ENCODE assay signal across 9 cellular contexts in genomic region chr12:108856170-108856427, GRCh38. TPM values are rescaled to one million over a fixed set of nuclear protein-coding genes. Genes with fewer than 3 reads are reported as not detected.
DNase-seq lines count a peak whose midpoint lies in the region; ATAC-seq and TF ChIP-seq lines count a peak whose summit lies in the region.
"Had no signal": no experiment of that assay in that cellular context is flagged by ENCODE, and none has a peak within 500 bp of the region (broad histone marks: within the 10 kb centered on the region; RNA-seq: fewer than 3 reads in every experiment).

No MANE protein-coding gene starts in this region.

- no peak overlapping the region for H2AK5ac ChIP-seq in trophoblast cell (ENCODE audit: low read length)

- no peak for TF ChIP-seq EP300 in SK-N-SH (IDR thresholded peaks at IDR 0.05; ENCODE audit: borderline replicate concordance in 1 of 2, low read depth in 1 of 2, low read length in 1 of 2)

- peaks cover 0 to 29% (median 7%) of the 10 kb centered on the region in 3 donors for H3K36me3 Mint-ChIP-seq in CD8-positive, alpha-beta memory T cell

- H3K9me3 Mint-ChIP-seq in CD8-positive, alpha-beta memory T cell: no peaks in the 10 kb centered on the region

- peaks cover 32% of the 10 kb centered on the region for H3K79me1 ChIP-seq in trophoblast cell (ENCODE audit: low read length)

- POLR2A ChIA-PET in CD8-positive, alpha-beta memory T cell (lab: Charles Lee): no interaction called here
- POLR2A ChIA-PET in SK-N-SH (lab: Yijun Ruan, JAX): no interaction called here

- peaks cover 39% of the 10 kb centered on the region for H3F3A ChIP-seq in SK-N-SH (replicated peaks; ENCODE audit: insufficient read depth)

- H3K79me2 ChIP-seq in SK-N-SH (ENCODE audit: insufficient read depth) (peaks cover 60% of the 10 kb centered on the region), trophoblast cell (ENCODE audit: control insufficient read depth, insufficient read depth, low read length, poor library complexity) (peaks cover 35% of the 10 kb centered on the region)

- WGBS in SK-N-SH (ENCODE audit: low lambda C conversion rate): 39% methylated on average over 3 of the region's 6 CpGs
- WGBS in esophagus, 2 donors: 30 to 34% methylated on average over 6 of the region's 6 CpGs
- WGBS in trophoblast cell (ENCODE audit: extremely low coverage, insufficient coverage, insufficient read length): no CpG with 5 or more reads among the region's 6 CpGs

- peak overlapping the region; percentile 22 for H3K23ac ChIP-seq in trophoblast cell (ENCODE audit: low read length)

- ATAC-seq in GM21723 (IDR thresholded peaks at IDR 0.05; ENCODE audit: unreplicated experiment): no peak

- no peak for TF ChIP-seq RAD21 in SK-N-SH (IDR thresholded peaks at IDR 0.05; ENCODE audit: low read length)

- H3K4me1 ChIP-seq in CD8-positive, alpha-beta memory T cell (ENCODE audit: insufficient read depth, low read length): peaks cover 30% of the 10 kb centered on the region
- H3K4me1 ChIP-seq in SK-N-SH (ENCODE audit: control insufficient read depth in 1 of 2, insufficient read depth in 2 of 2, low read depth in 1 of 2, low read length in 1 of 2): peaks cover 24 to 30% of the 10 kb centered on the region in 2 experiments
- peaks cover 0 to 15% of the 10 kb centered on the region in 2 donors for H3K4me1 ChIP-seq in esophagus (ENCODE audit: control insufficient read depth in 2 of 2, insufficient read depth in 2 of 2, low read length in 1 of 2)
- peaks cover 23 to 34% of the 10 kb centered on the region in 2 experiments for H3K4me1 ChIP-seq in trophoblast cell (ENCODE audit: control insufficient read depth in 1 of 2, insufficient read depth in 2 of 2, low read length in 2 of 2)

- no peaks in the 10 kb centered on the region for H3K9me3 ChIP-seq in CD8-positive, alpha-beta memory T cell (ENCODE audit: low read length)
- no peaks in the 10 kb centered on the region for H3K9me3 ChIP-seq in SK-N-SH
- no peaks in the 10 kb centered on the region for H3K9me3 ChIP-seq in esophagus (ENCODE audit: control insufficient read depth in 2 of 2, insufficient read depth in 1 of 2, low read depth in 1 of 2, low read length in 1 of 2)
- H3K9me3 ChIP-seq in trophoblast cell (ENCODE audit: insufficient read depth, low read depth, low read length): peaks cover 3% of the 10 kb centered on the region

- H4K12ac ChIP-seq in trophoblast cell (ENCODE audit: low read depth, low read length): no peak overlapping the region

- H4K8ac ChIP-seq in trophoblast cell (ENCODE audit: low read depth, low read length): peak overlapping the region; percentile 26

- TF ChIP-seq CTCF in SK-N-SH (IDR thresholded peaks at IDR 0.05): no peak

- no peaks in the 10 kb centered on the region for H4K20me1 ChIP-seq in SK-N-SH (ENCODE audit: insufficient read depth)

- no peaks in the 10 kb centered on the region for H3K9me2 ChIP-seq in SK-N-SH

- H3K27ac ChIP-seq in CD8-positive, alpha-beta memory T cell (ENCODE audit: low read depth, low read length): peak overlapping the region; percentile 69
- H3K27ac ChIP-seq in SK-N-SH (ENCODE audit: low read depth in 2 of 2, low read length in 1 of 2) (peak overlapping the region; percentile 67 to 99), esophagus (ENCODE audit: low read depth in 2 of 2, low read length in 1 of 2) (peak overlapping the region; percentile 91 to 94), trophoblast cell (ENCODE audit: low read depth, low read length) (peak overlapping the region; percentile 88)

- H2BK12ac ChIP-seq in trophoblast cell (ENCODE audit: low read length): peak overlapping the region; percentile 0

- peak overlapping the region; percentile 71 for H3K18ac ChIP-seq in trophoblast cell (ENCODE audit: low read length)

- H3K27ac Mint-ChIP-seq in CD8-positive, alpha-beta memory T cell: peak overlapping the region; percentile 95 to 99 (median 98)

- H3K4me2 ChIP-seq in SK-N-SH (peak overlapping the region; percentile 94), trophoblast cell (ENCODE audit: low read length) (peak overlapping the region; percentile 88)

- peak overlapping the region; percentile 12 for H3K14ac ChIP-seq in trophoblast cell (ENCODE audit: low read length)

- peak overlapping the region; percentile 81 for H4K91ac ChIP-seq in trophoblast cell (ENCODE audit: low read depth, low read length)

- peaks cover 0 to 5% of the 10 kb centered on the region in 2 donors for H3K27me3 Mint-ChIP-seq in CD8-positive, alpha-beta memory T cell

- H2AFZ ChIP-seq in SK-N-SH (ENCODE audit: low read depth) (no peak overlapping the region), trophoblast cell (ENCODE audit: insufficient read depth, low read length, poor library complexity) (no peak overlapping the region)

- H3K4ac ChIP-seq in trophoblast cell (ENCODE audit: low read depth, low read length): peak overlapping the region; percentile 61

- H2BK120ac ChIP-seq in trophoblast cell (ENCODE audit: insufficient read depth, low read length, poor library complexity): peak overlapping the region; percentile 49

- peak overlapping the region; percentile 18 for H2BK5ac ChIP-seq in trophoblast cell (ENCODE audit: low read depth, low read length, poor library complexity)

- CTCF ChIA-PET in CD8-positive, alpha-beta memory T cell (lab: Charles Lee): no interaction called here
- CTCF ChIA-PET in SK-N-SH (lab: Yijun Ruan, JAX): interaction anchor here (1.0 kb wide), 1 partner anchor 30 kb away, joined by 3 read pairs; no protein-coding TSS in a partner anchor

- peak overlapping the region; percentile 95 for H3K4me3 ChIP-seq in CD8-positive, alpha-beta memory T cell (ENCODE audit: low read length)
- H3K4me3 ChIP-seq in SK-N-SH (ENCODE audit: low read depth in 2 of 2, low read length in 1 of 2) (peak overlapping the region; percentile 81 to 84), esophagus (ENCODE audit: low read depth in 1 of 2, low read length in 2 of 2) (peak overlapping the region; percentile 75 to 81), trophoblast cell (ENCODE audit: low read depth, low read length) (peak overlapping the region; percentile 99)

- no peaks in the 10 kb centered on the region for H3K27me3 ChIP-seq in CD8-positive, alpha-beta memory T cell (ENCODE audit: insufficient read depth, low read length, poor library complexity, severe bottlenecking)
- H3K27me3 ChIP-seq in SK-N-SH (ENCODE audit: insufficient read depth) (no peaks in the 10 kb centered on the region), esophagus (ENCODE audit: control insufficient read depth in 1 of 2, insufficient read depth in 2 of 2, low read length in 2 of 2) (no peaks in the 10 kb centered on the region), trophoblast cell (ENCODE audit: insufficient read depth, low read length) (no peaks in the 10 kb centered on the region)

- peaks cover 9% of the 10 kb centered on the region for H3K36me3 ChIP-seq in CD8-positive, alpha-beta memory T cell (ENCODE audit: insufficient read depth, low read length)
- H3K36me3 ChIP-seq in SK-N-SH (replicated peaks in 1 of 2; ENCODE audit: control insufficient read depth in 1 of 2, insufficient read depth in 2 of 2, low read length in 1 of 2) (peaks cover 0 to 28% of the 10 kb centered on the region in 2 experiments), esophagus (ENCODE audit: control insufficient read depth in 2 of 2, insufficient read depth in 2 of 2, low read length in 1 of 2) (no peaks in the 10 kb centered on the region), trophoblast cell (ENCODE audit: control insufficient read depth in 1 of 2, insufficient read depth in 2 of 2, low read length in 2 of 2) (peaks cover 12 to 14% of the 10 kb centered on the region in 2 experiments)

- peak overlapping the region; percentile 94 to 99 (median 99) for H3K4me3 Mint-ChIP-seq in CD8-positive, alpha-beta memory T cell

- H3K9ac ChIP-seq in SK-N-SH (peak overlapping the region; percentile 96), trophoblast cell (ENCODE audit: low read length) (peak overlapping the region; percentile 97)

- H3K4me1 Mint-ChIP-seq in CD8-positive, alpha-beta memory T cell: peaks cover 42 to 53% (median 49%) of the 10 kb centered on the region in 3 donors

- no peak for DNase-seq in CD8-positive, alpha-beta memory T cell
- DNase-seq in SK-N-SH (no peak), trophoblast cell (peak in 1 of 2 donors; percentile 24), SIG-M5 treated with dmso at 0.1 percent for 504 hours (lab: John Stamatoyannopoulos, UW; ENCODE audit: unreplicated experiment) (no peak), activated gamma-delta T cell (lab: John Stamatoyannopoulos, UW) (no peak), GDM1 (lab: John Stamatoyannopoulos, UW) (no peak)

TF ChIP-seq in SK-N-SH, 30 proteins besides CTCF, POLR2A, EP300 and RAD21 (continues in another document):
- no peak for TF ChIP-seq REST (IDR thresholded peaks at IDR 0.05; ENCODE audit: low read depth, low read length)

RNA-seq across cellular contexts. Expression of gene SSH1, which starts 1.3 kb away (rescaled TPM):
- total RNA-seq in CD8-positive, alpha-beta memory T cell: 10 to 100 TPM; 38.4 to 42.4 TPM
- 12.0 TPM for polyA plus RNA-seq in CD8-positive, alpha-beta memory T cell
- 16.4 and 19.6 TPM in 2 replicates for polyA plus RNA-seq in SK-N-SH (2012; rRNA removed)
- polyA plus RNA-seq in SK-N-SH (2012; cell fraction: cytosol; rRNA removed): 12.2 and 14.1 TPM in 2 replicates
- 27.9 and 35.1 TPM in 2 replicates for polyA plus RNA-seq in SK-N-SH (2012; cell fraction: nucleus; rRNA removed)
- polyA plus RNA-seq in esophagus: 1 to 10 TPM; 3.1 to 4.7 TPM
- 28.2 and 30.2 TPM in 2 replicates for polyA plus RNA-seq in trophoblast cell (2013)

RNA-seq across cellular contexts. Expression of gene DAO, which starts 23.8 kb away (rescaled TPM):
- not detected for total RNA-seq in CD8-positive, alpha-beta memory T cell
- polyA plus RNA-seq in CD8-positive, alpha-beta memory T cell: not detected
- not detected in 2 replicates for polyA plus RNA-seq in SK-N-SH (2012; rRNA removed)
- not detected in 2 replicates for polyA plus RNA-seq in SK-N-SH (2012; cell fraction: cytosol; rRNA removed)
- not detected in 2 replicates for polyA plus RNA-seq in SK-N-SH (2012; cell fraction: nucleus; rRNA removed)
- polyA plus RNA-seq in esophagus: not detected
- polyA plus RNA-seq in trophoblast cell (2013): 0.45 and 0.68 TPM in 2 replicates
- total RNA-seq: T-helper 2 cell treated with Interferon-gamma antibody and Interleukin-4, amounts not matched to agents 100 ng/mL and 5 ng/mL, for 36 hours had no signal
